ENCODE assay signal across 7 cellular contexts in genomic region chr15:39976291-39977274, GRCh38. TPM values are rescaled to one million over a fixed set of nuclear protein-coding genes. Genes with fewer than 3 reads are reported as not detected.
DNase-seq lines count a peak whose midpoint lies in the region; ATAC-seq, FAIRE-seq and TF ChIP-seq lines count a peak whose summit lies in the region.

No MANE protein-coding gene starts in this region.

- BruUV-seq in endothelial cell of umbilical vein (replicated peaks; lab: Mats Ljungman, UMichigan) = no TSS peak

- DNase-seq in HFF-Myc (ENCODE audit: extremely low read depth, low read depth) (no peak), SK-N-SH (peak; percentile 89), endothelial cell of umbilical vein (ENCODE audit: low read depth, low spot score) (peak; percentile 70), lower leg skin (ENCODE audit: low spot score in 2 of 2) (peak; percentile 40 to 91), testis (peak; percentile 85), NCI-H1694 treated with DMSO at 0.1 percent for 48 hours (lab: John Stamatoyannopoulos, UW) (no peak)

- WGBS in SK-N-SH (ENCODE audit: low lambda C conversion rate) = 37% methylated on average over 30 of the region's 69 CpGs
- WGBS in lower leg skin, 2 donors = 22 to 25% methylated on average over 45 to 51 of the region's 69 CpGs
- 14 to 24% methylated on average over 28 to 69 of the region's 69 CpGs for WGBS in testis, 2 donors

- H3K4me3 ChIP-seq in HFF-Myc (replicated peaks; ENCODE audit: low read depth, low read length) = peak overlapping the region; percentile 37
- peak overlapping the region; percentile 48 to 49; a peak in 3 of 4 replicates for H3K4me3 ChIP-seq in SK-N-SH (ENCODE audit: low read depth in 2 of 2, low read length in 1 of 2)
- peak overlapping the region; percentile 2 to 56 (median 37) for H3K4me3 ChIP-seq in endothelial cell of umbilical vein (replicated peaks in 1 of 3; ENCODE audit: insufficient read depth in 1 of 3, low read depth in 1 of 3, low read length in 3 of 3)
- H3K4me3 ChIP-seq in lower leg skin (ENCODE audit: low read depth, poor library complexity, severe bottlenecking) = peak overlapping the region; percentile 26
- peak overlapping the region; percentile 55 to 66 for H3K4me3 ChIP-seq in testis

- H3K27me3 ChIP-seq in SK-N-SH (ENCODE audit: insufficient read depth) = no peaks in the 10 kb centered on the region
- H3K27me3 ChIP-seq in endothelial cell of umbilical vein (ENCODE audit: control insufficient read depth in 2 of 2, insufficient read depth in 2 of 2, low read length in 2 of 2) = no peaks in the 10 kb centered on the region
- no peaks in the 10 kb centered on the region for H3K27me3 ChIP-seq in testis

- H3K27ac ChIP-seq in SK-N-SH (ENCODE audit: low read depth in 2 of 2, low read length in 1 of 2) = peak overlapping the region; percentile 29 to 53
- H3K27ac ChIP-seq in endothelial cell of umbilical vein (ENCODE audit: insufficient read depth, low read depth, low read length) = peak overlapping the region; percentile 28
- peak overlapping the region; percentile 81 to 83 for H3K27ac ChIP-seq in testis

- peaks cover 14% of the 10 kb centered on the region for H3F3A ChIP-seq in SK-N-SH (replicated peaks; ENCODE audit: insufficient read depth)

- H4K20me1 ChIP-seq in SK-N-SH (ENCODE audit: insufficient read depth) = no peaks in the 10 kb centered on the region
- H4K20me1 ChIP-seq in endothelial cell of umbilical vein (replicated peaks; ENCODE audit: control insufficient read depth, extremely low read depth, insufficient read depth, low read length) = no peaks in the 10 kb centered on the region

- FAIRE-seq in endothelial cell of umbilical vein (lab: Jason Lieb, UNC) = peak; percentile 4

- H3K9ac ChIP-seq in SK-N-SH (peak overlapping the region; percentile 14; the same call in 1 of the 2 replicates), endothelial cell of umbilical vein (replicated peaks; ENCODE audit: extremely low read depth, insufficient read depth, low read length) (no peak overlapping the region)

- H3K4me1 ChIP-seq in SK-N-SH (ENCODE audit: control insufficient read depth in 1 of 2, insufficient read depth in 2 of 2, low read depth in 1 of 2, low read length in 1 of 2) (peaks cover 7 to 16% of the 10 kb centered on the region in 2 experiments), endothelial cell of umbilical vein (ENCODE audit: control insufficient read depth, extremely low read depth, insufficient read depth, low read length) (peaks cover 4% of the 10 kb centered on the region), testis (no peaks in the 10 kb centered on the region)

- H3K9me3 ChIP-seq in SK-N-SH (no peaks in the 10 kb centered on the region), endothelial cell of umbilical vein (replicated peaks; ENCODE audit: control insufficient read depth, insufficient read depth, low read length) (no peaks in the 10 kb centered on the region), testis (no peaks in the 10 kb centered on the region)

- no peak overlapping the region; the same call in 1 of the 2 replicates for H2AFZ ChIP-seq in SK-N-SH (ENCODE audit: low read depth)
- peak overlapping the region; percentile 48 for H2AFZ ChIP-seq in endothelial cell of umbilical vein (ENCODE audit: low read depth, low read length)

- H3K4me2 ChIP-seq in SK-N-SH (peak overlapping the region; percentile 73), endothelial cell of umbilical vein (ENCODE audit: insufficient read depth, low read length) (peak overlapping the region; percentile 32)

- H3K79me2 ChIP-seq in SK-N-SH (ENCODE audit: insufficient read depth) (no peaks in the 10 kb centered on the region), endothelial cell of umbilical vein (ENCODE audit: control insufficient read depth, insufficient read depth, low read length) (no peaks in the 10 kb centered on the region)

- no peaks in the 10 kb centered on the region for H3K9me1 ChIP-seq in endothelial cell of umbilical vein (replicated peaks; ENCODE audit: control insufficient read depth, extremely low read depth, insufficient read depth, low read length)

- H3K36me3 ChIP-seq in SK-N-SH (replicated peaks in 1 of 2; ENCODE audit: control insufficient read depth in 1 of 2, insufficient read depth in 2 of 2, low read length in 1 of 2) = peaks cover 45 to 63% of the 10 kb centered on the region in 2 experiments
- H3K36me3 ChIP-seq in endothelial cell of umbilical vein (ENCODE audit: control insufficient read depth in 2 of 2, extremely low read depth in 1 of 2, insufficient read depth in 2 of 2, low read length in 2 of 2) = peaks cover 2 to 4% of the 10 kb centered on the region in 2 experiments
- H3K36me3 ChIP-seq in testis (ENCODE audit: low read depth, missing control alignments) = no peaks in the 10 kb centered on the region

- TF ChIP-seq RAD21 in SK-N-SH (IDR thresholded peaks at IDR 0.05; ENCODE audit: low read length) = peak; percentile 55

- TF ChIP-seq CTCF in HFF-Myc (IDR thresholded peaks at IDR 0.05; ENCODE audit: low read depth, low read length, missing control alignments) (peak; percentile 41), SK-N-SH (IDR thresholded peaks at IDR 0.05) (peak; percentile 68), endothelial cell of umbilical vein (IDR thresholded peaks at IDR 0.05; ENCODE audit: extremely low read depth in 1 of 2, insufficient read depth in 1 of 2, low read depth in 1 of 2, low read length in 2 of 2) (peak; percentile 30 to 40), lower leg skin (IDR thresholded peaks at IDR 0.05) (no peak), testis (IDR thresholded peaks at IDR 0.05) (peak; percentile 48 to 66 (median 62))

- TF ChIP-seq POLR2A in endothelial cell of umbilical vein (IDR thresholded peaks at IDR 0.05; ENCODE audit: low read depth, low read length) = no peak
- TF ChIP-seq POLR2A in lower leg skin (IDR thresholded peaks at IDR 0.05) = no peak
- TF ChIP-seq POLR2A in testis (IDR thresholded peaks at IDR 0.05) = no peak

- intact Hi-C loops in endothelial cell of umbilical vein (cut with micrococcal nuclease) (loop anchor here (1.0 to 10.0 kb wide), 4 partner anchors 44 to 190 kb away; partner anchors contain the start of gene EIF2AK4), lower leg skin (cut with DNase I; ENCODE audit: low total_unique reads) (no loop called here), testis (cut with DNase I; ENCODE audit: low total_unique reads) (no loop called here)

- ATAC-seq in HG02763 (IDR thresholded peaks at IDR 0.05; ENCODE audit: unreplicated experiment) = no peak

- no peak for TF ChIP-seq EP300 in SK-N-SH (IDR thresholded peaks at IDR 0.05; ENCODE audit: borderline replicate concordance in 1 of 2, low read depth in 1 of 2, low read length in 1 of 2)

- H3K9me2 ChIP-seq in SK-N-SH = no peaks in the 10 kb centered on the region

- CTCF ChIA-PET in SK-N-SH (lab: Yijun Ruan, JAX) = interaction anchor here (0.9 to 2.1 kb wide), 14 partner anchors 9 to 1262 kb away, joined by 3 to 11 read pairs (median 4); no protein-coding TSS in a partner anchor
- CTCF ChIA-PET in endothelial cell of umbilical vein (lab: Charles Lee) = interaction anchor here (0.8 to 1.7 kb wide), 14 partner anchors 10 to 291 kb away, joined by 3 to 22 read pairs (median 3); partner anchors contain the start of gene GPR176

- POLR2A ChIA-PET in SK-N-SH (lab: Yijun Ruan, JAX) = interaction anchor here (0.7 kb wide), 1 partner anchor 69 kb away, joined by 4 read pairs; no protein-coding TSS in a partner anchor
- POLR2A ChIA-PET in endothelial cell of umbilical vein (lab: Charles Lee) = interaction anchor here (1.1 kb wide), 1 partner anchor 56 kb away, joined by 3 read pairs; the partner anchor contains the start of gene GPR176

- dilution Hi-C loops in endothelial cell of umbilical vein (cut with MboI; ENCODE audit: extremely low pct_ligation_motif_present, low sequenced_read_pairs) = no loop called here

TF ChIP-seq in SK-N-SH, 30 proteins besides CTCF, POLR2A, EP300 and RAD21 (continues in another document):
- peak; percentile 62; the same call in 1 of the 2 replicates for TF ChIP-seq NFIC (IDR thresholded peaks at IDR 0.05; ENCODE audit: borderline replicate concordance)
- no peak for TF ChIP-seq GABPA (IDR thresholded peaks at IDR 0.05; ENCODE audit: low read depth)

TF ChIP-seq in endothelial cell of umbilical vein, 7 proteins besides CTCF, POLR2A, EP300 and RAD21:
- TF ChIP-seq FOS (IDR thresholded peaks at IDR 0.05; ENCODE audit: borderline replicate concordance, insufficient read depth, low read length) = no peak

RNA-seq across cellular contexts. Expression of gene EIF2AK4, which starts 42.7 kb away (rescaled TPM):
- polyA plus RNA-seq in SK-N-SH (2012; rRNA removed) (52.8 and 63.7 TPM in 2 replicates), endothelial cell of umbilical vein (30.1 and 33.5 TPM in 2 replicates), testis (ENCODE audit: insufficient read depth, low read depth, low replicate concordance) (22.4 TPM)
- 59.7 and 64.2 TPM in 2 replicates for polyA plus RNA-seq in SK-N-SH (2012; cell fraction: cytosol; rRNA removed)
- 38.9 and 43.1 TPM in 2 replicates for polyA plus RNA-seq in SK-N-SH (2012; cell fraction: nucleus; rRNA removed)
- total RNA-seq in endothelial cell of umbilical vein (51.6 and 55.0 TPM in 2 replicates), lower leg skin (10 to 100 TPM; 14.3 to 23.0 (median 15.0) TPM), testis (10 to 100 TPM; 47.4 to 56.5 TPM)
- polyA plus RNA-seq in endothelial cell of umbilical vein (2011; cell fraction: cytosol; rRNA removed) = 41.4 and 48.4 TPM in 2 replicates
- 37.2 and 39.8 TPM in 2 replicates for polyA plus RNA-seq in endothelial cell of umbilical vein (2011; cell fraction: nucleus; rRNA removed)
- 43.3 and 54.0 TPM in 2 replicates for polyA plus RNA-seq in endothelial cell of umbilical vein (2012)
- polyA minus RNA-seq in endothelial cell of umbilical vein = 73.3 and 77.4 TPM in 2 replicates
- 22.7 TPM for polyA minus RNA-seq in endothelial cell of umbilical vein (2011; cell fraction: cytosol; rRNA and poly(A)+ RNA removed)
- 54.0 and 72.1 TPM in 2 replicates for polyA minus RNA-seq in endothelial cell of umbilical vein (2011; cell fraction: nucleus; rRNA and poly(A)+ RNA removed)

RNA-seq across cellular contexts. Expression of gene GPR176, which starts 56.5 kb away (rescaled TPM):
- polyA plus RNA-seq in SK-N-SH (2012; rRNA removed) (21.9 and 34.1 TPM in 2 replicates), endothelial cell of umbilical vein (68.7 and 85.3 TPM in 2 replicates), testis (ENCODE audit: insufficient read depth, low read depth, low replicate concordance) (23.1 TPM)
- polyA plus RNA-seq in SK-N-SH (2012; cell fraction: cytosol; rRNA removed) = 17.9 and 24.9 TPM in 2 replicates
- polyA plus RNA-seq in SK-N-SH (2012; cell fraction: nucleus; rRNA removed) = 32.5 and 33.8 TPM in 2 replicates
- total RNA-seq in endothelial cell of umbilical vein (35.3 and 39.8 TPM in 2 replicates), lower leg skin (1 to 10 TPM in 3 of 4 donors, under 1 TPM in 1; 0.53 to 6.2 (median 3.0) TPM), testis (10 to 100 TPM; 22.0 to 34.1 TPM)
- 33.2 and 34.2 TPM in 2 replicates for polyA plus RNA-seq in endothelial cell of umbilical vein (2011; cell fraction: cytosol; rRNA removed)
- 24.9 and 36.3 TPM in 2 replicates for polyA plus RNA-seq in endothelial cell of umbilical vein (2011; cell fraction: nucleus; rRNA removed)
- 21.5 and 30.0 TPM in 2 replicates for polyA plus RNA-seq in endothelial cell of umbilical vein (2012)
- 225 and 237 TPM in 2 replicates for polyA minus RNA-seq in endothelial cell of umbilical vein
- polyA minus RNA-seq in endothelial cell of umbilical vein (2011; cell fraction: cytosol; rRNA and poly(A)+ RNA removed) = 6.9 TPM
- polyA minus RNA-seq in endothelial cell of umbilical vein (2011; cell fraction: nucleus; rRNA and poly(A)+ RNA removed) = 34.5 and 45.4 TPM in 2 replicates

Comparison
In these comparisons a context has a peak if more than half of its experiments do, and no peak if none do; other contexts are left out.
1. DNase-seq: peak in SK-N-SH (single experiment), endothelial cell of umbilical vein (single experiment), lower leg skin (2 of 2) and testis (single experiment); none in HFF-Myc (single experiment) and NCI-H1694 treated with DMSO at 0.1 percent for 48 hours (single experiment).
2. CTCF ChIP-seq: peak in HFF-Myc (single experiment), SK-N-SH (single experiment), endothelial cell of umbilical vein (2 of 2) and testis (3 of 3); none in lower leg skin (0 of 3).
3. H3K27ac ChIP-seq: peak in every context shown above with its lines; median percentile 82 in testis; 41 in SK-N-SH; 28 in endothelial cell of umbilical vein.
4. Peak in every context shown above with its lines, with median percentiles within 50 percentile points of each other: H3K4me3 ChIP-seq.